ENCODE assay signal across 24 cellular contexts in the genomic region with DNA sequence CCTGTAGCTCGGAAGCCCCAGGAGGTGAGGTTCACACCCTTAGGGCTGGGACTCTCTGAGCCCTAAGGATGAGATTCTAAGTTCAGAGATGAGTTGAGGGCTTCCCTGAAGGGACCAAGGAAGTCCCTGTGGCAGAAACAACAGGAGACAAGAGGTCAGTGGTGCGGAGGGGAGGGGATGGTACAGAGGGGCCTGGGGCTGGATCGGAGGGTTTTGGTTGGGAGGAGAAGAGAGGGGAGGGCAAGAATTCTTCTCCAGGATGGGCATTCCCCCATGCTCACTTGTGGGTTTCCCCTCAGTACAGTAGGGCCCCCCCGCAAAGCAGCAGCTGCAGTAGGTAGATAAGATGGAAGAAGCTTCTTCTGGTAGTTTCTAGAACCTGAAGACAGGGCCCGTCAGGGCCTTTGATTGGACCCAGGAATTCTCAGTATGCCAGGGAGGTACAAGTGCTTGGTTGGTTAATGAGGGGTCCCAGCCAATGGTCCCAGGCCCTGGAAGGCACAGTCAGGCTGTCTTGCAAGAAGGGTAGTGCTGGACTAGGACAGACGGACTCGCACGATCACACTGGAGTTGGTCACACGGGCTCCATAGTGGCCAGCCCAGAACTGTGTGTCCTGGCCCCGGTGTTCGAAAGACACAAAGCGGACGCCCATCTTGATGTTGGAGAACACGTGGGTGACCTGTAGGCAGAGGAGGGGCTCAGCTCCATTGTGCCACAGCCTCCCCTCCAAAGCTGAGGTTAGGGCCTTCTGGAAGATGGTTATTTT. TPM values are rescaled to one million over a fixed set of nuclear protein-coding genes. Genes with fewer than 3 reads are reported as not detected.
A peak's percentile ranks its signal among the peaks of the same experiment; 100 is the strongest.
DNase-seq lines count a peak whose midpoint lies in the region; ATAC-seq, FAIRE-seq and TF ChIP-seq lines count a peak whose summit lies in the region.
"Had no signal": no experiment of that assay in that cellular context is flagged by ENCODE, and none has a peak within 500 bp of the region (broad histone marks: within the 10 kb centered on the region; RNA-seq: fewer than 3 reads in every experiment).

No MANE protein-coding gene starts in this region.

- WGBS in GM12878 (ENCODE audit: insufficient coverage, insufficient replicate concordance, low lambda C conversion rate, missing lambda C conversion rate): 75% methylated on average over 14 of the region's 14 CpGs

- H3K4me3 ChIP-seq in GM06990 (replicated peaks; ENCODE audit: low read depth, low read length) (no peak overlapping the region), OCI-LY3 (ENCODE audit: low read length) (no peak overlapping the region), GM12878 (no peak overlapping the region)
- H3K4me3 ChIP-seq: GM23248 had no signal

- peaks cover 3% of the 10 kb centered on the region for H3K27me3 Mint-ChIP-seq in chondrocyte (ENCODE audit: low read depth)
- H3K27me3 Mint-ChIP-seq in natural killer cell (ENCODE audit: low read depth in 2 of 2): peaks cover 0 to 3% of the 10 kb centered on the region in 2 donors

- CTCF ChIA-PET in GM12878 (lab: Yijun Ruan, JAX): interaction anchor here (0.6 to 1.0 kb wide), 4 partner anchors 16 to 436 kb away, joined by 3 to 4 read pairs (median 3); partner anchors contain the start of gene FBXO17

- no peak overlapping the region for H3K4me3 Mint-ChIP-seq in chondrocyte (ENCODE audit: unreplicated experiment)
- H3K4me3 Mint-ChIP-seq in natural killer cell: no peak overlapping the region
- H3K4me3 Mint-ChIP-seq: CD4-positive, alpha-beta memory T cell had no signal

- H3K9me3 Mint-ChIP-seq in chondrocyte (ENCODE audit: low read depth) (no peaks in the 10 kb centered on the region), natural killer cell (no peaks in the 10 kb centered on the region)

- no peak for TF ChIP-seq RAD21 in GM12878 (IDR thresholded peaks at IDR 0.05; ENCODE audit: insufficient read depth, low read depth, low read length)

- H3K9me3 ChIP-seq in OCI-LY3 (ENCODE audit: insufficient read depth, low read length) (peaks cover 14% of the 10 kb centered on the region; the same call in 1 of the 2 replicates), GM12878 (replicated peaks; ENCODE audit: control insufficient read depth, insufficient read depth, low read length) (no peaks in the 10 kb centered on the region; the same call in 1 of the 3 replicates)

- H3K27me3 ChIP-seq in GM06990 (replicated peaks; ENCODE audit: control insufficient read depth, insufficient read depth, low read length) (no peaks in the 10 kb centered on the region), OCI-LY3 (ENCODE audit: low read depth, low read length) (no peaks in the 10 kb centered on the region), GM12878 (replicated peaks in 1 of 2; ENCODE audit: control insufficient read depth in 2 of 2, insufficient read depth in 2 of 2, low read length in 1 of 2) (no peaks in the 10 kb centered on the region)

- peaks cover 67% of the 10 kb centered on the region for H3K4me1 ChIP-seq in OCI-LY3 (ENCODE audit: low read length)
- H3K4me1 ChIP-seq in GM12878 (ENCODE audit: control insufficient read depth, insufficient read depth, low read length): peaks cover 25% of the 10 kb centered on the region

- H3K4me2 ChIP-seq in OCI-LY3 (ENCODE audit: low read length) (peak overlapping the region; percentile 40), GM12878 (ENCODE audit: control insufficient read depth, insufficient read depth) (no peak overlapping the region; the same call in 1 of the 2 replicates)

- RAD21 ChIA-PET in GM12878 (lab: Charles Lee; ENCODE audit: unreplicated experiment): interaction anchor here (1.0 to 1.1 kb wide), 2 partner anchors 46 to 63 kb away, joined by 4 to 6 read pairs; no protein-coding TSS in a partner anchor

- H3K36me3 ChIP-seq in GM06990 (ENCODE audit: control insufficient read depth, insufficient read depth, low read length) (no peaks in the 10 kb centered on the region), OCI-LY3 (replicated peaks; ENCODE audit: low read depth, low read length) (peaks cover 53% of the 10 kb centered on the region), GM12878 (ENCODE audit: control insufficient read depth in 2 of 2, insufficient read depth in 2 of 2, low read length in 1 of 2) (no peaks in the 10 kb centered on the region)

- ATAC-seq in GM12878 (peak; percentile 54), omental fat pad (ENCODE audit: low FRiP score) (peak; percentile 32), natural killer cell (no peak)

- no peak for TF ChIP-seq POLR2A in GM12878 (IDR thresholded peaks at IDR 0.05; ENCODE audit: low read depth, low read length)

- peak; percentile 49 for DNase-seq in GM06990 (ENCODE audit: extremely low read depth, insufficient read length)
- no peak for DNase-seq in GM12878 (ENCODE audit: low read depth, low spot score)
- no peak for DNase-seq in omental fat pad (ENCODE audit: low spot score)
- DNase-seq in chondrocyte (ENCODE audit: low spot score): no peak
- DNase-seq in glomerular visceral epithelial cell (ENCODE audit: extremely low spot score): no peak
- DNase-seq in effector CD8-positive, alpha-beta T cell (lab: John Stamatoyannopoulos, UW): no peak
- no peak for DNase-seq in natural killer cell
- DNase-seq: 8988T; C1 segment of cervical spinal cord; Calu3; CD4-positive, alpha-beta memory T cell; COR-L47; DMS53; DMS79 treated with DMSO at 0.1 percent for 48 hours; GF-D8; GM23248; H7; HCEC 1CT had no signal

- intact Hi-C loops in GM12878 (cut with micrococcal nuclease; ENCODE audit: unreplicated experiment) (loop anchor here (5.0 kb wide), 1 partner anchor 48 kb away; the partner anchor contains the start of gene FBXO17), natural killer cell (cut with micrococcal nuclease) (no loop called here)

- POLR2A ChIA-PET in GM12878 (lab: Charles Lee): interaction anchor here (0.6 to 1.1 kb wide), 4 partner anchors 8 to 67 kb away, joined by 3 to 4 read pairs (median 3); no protein-coding TSS in a partner anchor

- peaks cover 10% of the 10 kb centered on the region for H3K36me3 Mint-ChIP-seq in chondrocyte (ENCODE audit: low read depth)
- no peaks in the 10 kb centered on the region for H3K36me3 Mint-ChIP-seq in natural killer cell
- H3K36me3 Mint-ChIP-seq: CD4-positive, alpha-beta memory T cell had no signal

- no peak for TF ChIP-seq EP300 in GM12878 (IDR thresholded peaks at IDR 0.05; ENCODE audit: borderline replicate concordance in 1 of 2, control insufficient read depth in 1 of 2, low read depth in 2 of 2, low read length in 2 of 2)

- H3K4me1 Mint-ChIP-seq in chondrocyte (ENCODE audit: low read depth) (no peaks in the 10 kb centered on the region), natural killer cell (no peaks in the 10 kb centered on the region)

- H3K9ac ChIP-seq in OCI-LY3 (ENCODE audit: low read length) (peak overlapping the region; percentile 32; the same call in 1 of the 2 replicates), GM12878 (ENCODE audit: control insufficient read depth, insufficient read depth, low read length) (no peak overlapping the region; the same call in 1 of the 2 replicates)
- H3K9ac ChIP-seq: GM23248 had no signal

- in situ Hi-C loops in GM12878 (cut with MboI): no loop called here

- no TSS peak for BruUV-seq in GM12878 (replicated peaks; lab: Mats Ljungman, UMichigan)

- TF ChIP-seq CTCF in GM06990 (IDR thresholded peaks at IDR 0.05; ENCODE audit: insufficient read depth, low read length, poor library complexity, severe bottlenecking) (no peak), OCI-LY3 (IDR thresholded peaks at IDR 0.05; ENCODE audit: low read depth, low read length) (no peak), GM12878 (IDR thresholded peaks at IDR 0.05 in 2 of 3, conservative IDR thresholded peaks at IDR 0.05 in 1 of 3; ENCODE audit: control insufficient read depth in 2 of 3, extremely low read depth in 1 of 3, insufficient read depth in 1 of 3, low read depth in 3 of 3, low read length in 3 of 3) (no peak), omental fat pad (IDR thresholded peaks at IDR 0.05) (no peak), chondrocyte (IDR thresholded peaks at IDR 0.05) (no peak), natural killer cell (IDR thresholded peaks at IDR 0.05) (no peak)

- H4K20me1 ChIP-seq in OCI-LY3 (ENCODE audit: insufficient read depth, low read length) (no peaks in the 10 kb centered on the region), GM12878 (ENCODE audit: control insufficient read depth, insufficient read depth) (no peaks in the 10 kb centered on the region)

- no peak for FAIRE-seq in GM12878 (lab: Jason Lieb, UNC)
- FAIRE-seq: GM19239, H1 had no signal

- H3K79me2 ChIP-seq in OCI-LY3 (ENCODE audit: low read length) (peaks cover under 1% of the 10 kb centered on the region; the same call in 1 of the 2 replicates), GM12878 (ENCODE audit: control insufficient read depth, insufficient read depth, low read length) (no peaks in the 10 kb centered on the region)

- SMC1A ChIA-PET in GM12878 (lab: Charles Lee; ENCODE audit: uncharacterized antibody, unreplicated experiment): interaction anchor here (1.0 to 1.6 kb wide), 4 partner anchors 9 to 59 kb away, joined by 3 to 5 read pairs (median 4); no protein-coding TSS in a partner anchor

- H2AFZ ChIP-seq in OCI-LY3 (ENCODE audit: low read depth, low read length) (no peak overlapping the region; the same call in 1 of the 2 replicates), GM12878 (ENCODE audit: control insufficient read depth, low read depth, low read length) (no peak overlapping the region)
- H2AFZ ChIP-seq: GM23248 had no signal

- no peak overlapping the region for H3K27ac Mint-ChIP-seq in chondrocyte (ENCODE audit: unreplicated experiment)
- H3K27ac Mint-ChIP-seq in natural killer cell: no peak overlapping the region
- H3K27ac Mint-ChIP-seq: CD4-positive, alpha-beta memory T cell had no signal

- H3K27ac ChIP-seq in OCI-LY3 (ENCODE audit: low read length) (peak overlapping the region; percentile 81), GM12878 (ENCODE audit: control insufficient read depth, insufficient read depth) (no peak overlapping the region)
- H3K27ac ChIP-seq: GM23248 had no signal

RNA-seq across cellular contexts. Expression of gene FBXO27, which starts 7.3 kb away (rescaled TPM):
- total RNA-seq in GM12878 (2013; cell fraction: nucleolus; rRNA removed): 3.4 and 5.7 TPM in 2 replicates
- total RNA-seq in GM12878 (2014; rRNA removed): 5.8 and 6.7 TPM in 2 replicates
- 9.5 and 12.2 TPM in 2 replicates for total RNA-seq in GM12878 (2014; rRNA removed; fragmentation: Illumina TruSeq; extraction: Trizol)
- total RNA-seq in GM12878 (2021): 10.7 and 10.8 TPM in 2 replicates
- polyA plus RNA-seq in GM12878 (2011; ENCODE audit: low read depth): 0.41 TPM
- 6.7 and 6.9 TPM in 2 replicates for polyA plus RNA-seq in GM12878 (2011; rRNA removed)
- polyA plus RNA-seq in GM12878 (2011; cell fraction: cytosol; rRNA removed): 9.5 and 12.5 TPM in 2 replicates
- 6.7 and 7.1 TPM in 2 replicates for polyA plus RNA-seq in GM12878 (2011; cell fraction: nucleus; rRNA removed)
- polyA plus RNA-seq in GM12878 (2012): 1.2 and 1.6 TPM in 2 replicates
- 9.0 and 11.3 TPM in 2 replicates for polyA plus RNA-seq in GM12878 (2014; fragmentation: Illumina TruSeq; extraction: Trizol)
- polyA plus RNA-seq in GM12878 (2014; fragmentation: Nextera tagmentation; extraction: Ambion mirVana): 1 to 10 TPM; 3.1 to 3.4 TPM
- 13.3 and 15.4 TPM in 2 replicates for polyA plus RNA-seq in GM12878 (2014; rRNA removed)
- 1 to 10 TPM; 5.8 to 7.3 TPM for polyA plus RNA-seq in GM12878 (2016; fragmentation: Nextera tagmentation; extraction: Ambion mirVana)
- 8.7 and 15.4 TPM in 2 replicates for polyA minus RNA-seq in GM12878 (2011; rRNA and poly(A)+ RNA removed)
- polyA minus RNA-seq in GM12878 (2011; cell fraction: cytosol; rRNA and poly(A)+ RNA removed): 0.80 and 1.6 TPM in 2 replicates
- polyA minus RNA-seq in GM12878 (2011; cell fraction: nucleus; rRNA and poly(A)+ RNA removed): 1.8 and 6.4 TPM in 2 replicates
- total RNA-seq in omental fat pad: 10 to 100 TPM in 1 of 4 donors, 1 to 10 TPM in 3; 3.2 to 14.6 (median 7.6) TPM
- 4.6 to 7.4 TPM (median 6.7 TPM) in 3 replicates for total RNA-seq in chondrocyte
- under 1 TPM in 2 of 3 donors, not detected in 1; 0.23 to 0.38 TPM for total RNA-seq in natural killer cell

RNA-seq across cellular contexts. Expression of gene FBXO17, which starts 49.5 kb away (rescaled TPM):
- 4.4 and 5.4 TPM in 2 replicates for total RNA-seq in GM12878 (2013; cell fraction: nucleolus; rRNA removed)
- total RNA-seq in GM12878 (2014; rRNA removed) (7.2 and 10.6 TPM in 2 replicates), GM12878 (2014; rRNA removed; fragmentation: Illumina TruSeq; extraction: Trizol) (5.5 and 5.6 TPM in 2 replicates), GM12878 (2021) (8.7 and 11.1 TPM in 2 replicates), omental fat pad (10 to 100 TPM; 31.2 to 43.6 (median 38.2) TPM), chondrocyte (40.2 to 44.9 TPM (median 40.6 TPM) in 3 replicates), natural killer cell (not detected)
- 0.30 TPM for polyA plus RNA-seq in GM12878 (2011; ENCODE audit: low read depth)
- polyA plus RNA-seq in GM12878 (2011; rRNA removed) (6.5 and 7.2 TPM in 2 replicates), GM12878 (2014; fragmentation: Illumina TruSeq; extraction: Trizol) (5.1 and 6.0 TPM in 2 replicates), GM12878 (2014; fragmentation: Nextera tagmentation; extraction: Ambion mirVana) (1 to 10 TPM; 2.2 to 2.4 TPM), GM12878 (2014; rRNA removed) (8.9 and 11.6 TPM in 2 replicates), GM12878 (2016; fragmentation: Nextera tagmentation; extraction: Ambion mirVana) (1 to 10 TPM; 3.6 to 4.0 TPM)
- polyA plus RNA-seq in GM12878 (2011; cell fraction: cytosol; rRNA removed): 8.3 and 9.4 TPM in 2 replicates
- polyA plus RNA-seq in GM12878 (2011; cell fraction: nucleus; rRNA removed): 13.6 and 17.8 TPM in 2 replicates
- polyA plus RNA-seq in GM12878 (2012): 0.55 and 0.63 TPM in 2 replicates
- 3.0 and 5.8 TPM in 2 replicates for polyA minus RNA-seq in GM12878 (2011; rRNA and poly(A)+ RNA removed)
- 2.7 and 3.2 TPM in 2 replicates for polyA minus RNA-seq in GM12878 (2011; cell fraction: cytosol; rRNA and poly(A)+ RNA removed)
- polyA minus RNA-seq in GM12878 (2011; cell fraction: nucleus; rRNA and poly(A)+ RNA removed): 2.1 and 5.2 TPM in 2 replicates
- total RNA-seq: CD4-positive, alpha-beta memory T cell had no signal
- polyA plus RNA-seq: CD4-positive, alpha-beta memory T cell had no signal

RNA-seq across cellular contexts. Expression of gene ACP7, which starts 59.1 kb away (rescaled TPM):
- not detected in 2 replicates for total RNA-seq in GM12878 (2013; cell fraction: nucleolus; rRNA removed)
- total RNA-seq in GM12878 (2014; rRNA removed): not detected in 2 replicates
- not detected in 2 replicates for total RNA-seq in GM12878 (2014; rRNA removed; fragmentation: Illumina TruSeq; extraction: Trizol)
- total RNA-seq in GM12878 (2021): not detected in 2 replicates
- polyA plus RNA-seq in GM12878 (2011; ENCODE audit: low read depth): not detected
- polyA plus RNA-seq in GM12878 (2011; rRNA removed): not detected in 2 replicates
- not detected in 2 replicates for polyA plus RNA-seq in GM12878 (2011; cell fraction: cytosol; rRNA removed)
- not detected in 2 replicates for polyA plus RNA-seq in GM12878 (2011; cell fraction: nucleus; rRNA removed)
- not detected in 2 replicates for polyA plus RNA-seq in GM12878 (2012)
- not detected in 2 replicates for polyA plus RNA-seq in GM12878 (2014; fragmentation: Illumina TruSeq; extraction: Trizol)
- polyA plus RNA-seq in GM12878 (2014; fragmentation: Nextera tagmentation; extraction: Ambion mirVana): not detected
- not detected in 2 replicates for polyA plus RNA-seq in GM12878 (2014; rRNA removed)
- polyA plus RNA-seq in GM12878 (2016; fragmentation: Nextera tagmentation; extraction: Ambion mirVana): not detected
- not detected in 2 replicates for polyA minus RNA-seq in GM12878 (2011; rRNA and poly(A)+ RNA removed)
- polyA minus RNA-seq in GM12878 (2011; cell fraction: cytosol; rRNA and poly(A)+ RNA removed): not detected in 2 replicates
- not detected in 2 replicates for polyA minus RNA-seq in GM12878 (2011; cell fraction: nucleus; rRNA and poly(A)+ RNA removed)
- total RNA-seq in omental fat pad: not detected
- total RNA-seq in chondrocyte: not detected in 3 replicates
- total RNA-seq in natural killer cell: not detected
- total RNA-seq: A673, G401, GM23248 had no signal
- polyA plus RNA-seq: BJ; CD4-positive, alpha-beta memory T cell had no signal

Comparison
In these comparisons a context has a peak if more than half of its experiments do, and no peak if none do; other contexts are left out.
1. ATAC-seq: peak in GM12878 (single experiment) and omental fat pad (single experiment); none in natural killer cell (0 of 3).
2. RNA of gene FBXO17, which starts 49.5 kb away (total RNA-seq): 31.2 to 43.6 TPM in omental fat pad, 40.2 to 44.9 TPM in chondrocyte and 4.4 to 11.1 TPM in GM12878; not detected in natural killer cell; every median in the first group is over 4 times any median in the second.